In the genomic region with DNA sequence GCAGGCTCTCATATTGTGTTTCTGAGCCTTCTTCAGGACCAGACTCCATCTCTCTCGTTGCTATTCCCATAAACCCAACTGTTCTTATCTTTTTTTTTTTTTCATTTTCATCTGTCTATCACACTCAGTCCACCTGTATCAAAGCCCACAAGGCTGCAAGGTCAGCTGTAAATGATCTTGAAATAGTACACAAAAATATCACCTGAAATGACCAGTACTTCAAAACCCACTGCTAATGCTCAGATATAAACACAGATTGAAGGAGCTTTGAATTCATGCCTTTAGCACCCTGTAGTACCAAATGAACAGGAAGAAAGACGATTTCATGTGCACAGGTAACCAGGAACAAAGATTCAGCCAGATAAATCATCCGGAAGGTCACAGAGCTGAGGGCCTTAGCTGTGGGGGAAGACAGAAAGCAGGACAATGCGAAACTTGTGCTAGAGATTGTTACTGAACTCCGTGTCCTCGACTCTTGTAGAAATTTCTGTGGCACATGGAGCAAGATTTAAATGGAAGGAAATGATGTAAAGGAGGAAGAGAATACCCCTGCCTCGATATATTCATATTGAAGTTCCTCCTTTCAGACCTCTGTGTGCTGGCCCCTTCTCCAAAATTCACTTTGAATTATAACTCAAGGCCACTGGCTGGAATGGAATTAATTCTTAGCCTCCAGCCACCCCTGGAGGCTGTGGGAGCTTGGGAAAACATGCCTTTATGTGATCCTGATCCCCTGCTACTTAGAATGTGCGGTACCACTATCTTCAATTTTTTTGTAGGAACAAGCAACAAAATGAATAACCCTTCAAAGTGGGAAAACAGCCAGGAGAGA, we compare ENCODE assay signal across 27 cellular contexts. TPM values are rescaled to one million over a fixed set of nuclear protein-coding genes. Genes with fewer than 3 reads are reported as not detected.
DNase-seq lines count a peak whose midpoint lies in the region; ATAC-seq and TF ChIP-seq lines count a peak whose summit lies in the region.
"Had no signal": no experiment of that assay in that cellular context is flagged by ENCODE, and none has a peak within 500 bp of the region (broad histone marks: within the 10 kb centered on the region; RNA-seq: fewer than 3 reads in every experiment).

No MANE protein-coding gene starts in this region.

- H3K27me3 ChIP-seq in endocrine pancreas (ENCODE audit: control insufficient read depth, insufficient read depth, low read length), result no peaks in the 10 kb centered on the region
- H3K27me3 ChIP-seq in muscle layer of colon (ENCODE audit: control insufficient read depth in 1 of 2, insufficient read depth in 2 of 2, low read length in 2 of 2), result peaks cover 0 to 4% of the 10 kb centered on the region in 2 donors
- H3K27me3 ChIP-seq in transverse colon, result peaks cover 28% of the 10 kb centered on the region

- ATAC-seq in activated T-helper 17 cell treated with anti-CD3 and anti-CD28 coated beads, Interleukin-2, amount 50 U/mL, for 72 hours (replicated peaks), result no peak
- ATAC-seq in activated naive CD4-positive, alpha-beta T cell treated with anti-CD3 and anti-CD28 coated beads, Interleukin-2, amount 50 U/mL, for 72 hours, result no peak
- ATAC-seq in HG03521 (IDR thresholded peaks at IDR 0.05; ENCODE audit: unreplicated experiment), result no peak
- ATAC-seq: activated CD4-positive, alpha-beta T cell treated with anti-CD3 and anti-CD28 coated beads for 36 hours; foreskin keratinocyte; HCT116 had no signal

- DNase-seq in transverse colon, result no peak
- DNase-seq in activated effector memory CD4-positive, alpha-beta T cell treated with anti-CD3 and anti-CD28 coated beads, Interleukin-2, amount 50 U/mL, for 16 hours, result no peak
- no peak for DNase-seq in activated naive CD4-positive, alpha-beta T cell treated with anti-CD3 and anti-CD28 coated beads, Interleukin-2, amount 50 U/mL, for 72 hours (ENCODE audit: low spot score in 2 of 2)
- DNase-seq in glomerular visceral epithelial cell (ENCODE audit: extremely low spot score), result no peak
- DNase-seq: activated CD4-positive, alpha-beta T cell treated with anti-CD3 and anti-CD28 coated beads for 36 hours; Calu3; foreskin keratinocyte; islet precursor cell; NCI-H1092 treated with DMSO at 0.1 percent for 48 hours; NCI-H187 treated with DMSO at 0.1 percent for 48 hours; NCI-H526; posterior cingulate gyrus; RPMI8226; stomach had no signal

- H3K9me3 ChIP-seq in endocrine pancreas (ENCODE audit: control insufficient read depth, low read length) (no peaks in the 10 kb centered on the region), muscle layer of colon (ENCODE audit: low read length) (no peaks in the 10 kb centered on the region), transverse colon (no peaks in the 10 kb centered on the region)
- H3K9me3 ChIP-seq: stomach had no signal

- H3K4me3 ChIP-seq in endocrine pancreas (ENCODE audit: control insufficient read depth, insufficient read depth, low read length) (peak overlapping the region; percentile 2), muscle layer of colon (ENCODE audit: low read depth in 1 of 2, low read length in 2 of 2) (peak overlapping the region in 1 of 2 donors; percentile 76), transverse colon (peak overlapping the region in 1 of 4 donors; percentile 27)
- H3K4me3 ChIP-seq: BLaER1 treated with 17β-estradiol and CSF1 and Interleukin-3, amounts not matched to agents 10 nM and 100 nM; cardiac muscle cell; SK-N-MC had no signal

- in situ Hi-C loops in transverse colon (cut with MboI; ENCODE audit: low pct_ligation_motif_present in 1 of 4, low pct_unique_long_range_greater_than_20kb in 1 of 4, low sequenced_read_pairs in 3 of 4), result no loop called here

- peaks cover 32% of the 10 kb centered on the region for H3K4me1 Mint-ChIP-seq in activated T-helper 17 cell treated with anti-CD3 and anti-CD28 coated beads, Interleukin-2, amount 50 U/mL, for 72 hours

- H3K9ac ChIP-seq in endocrine pancreas (ENCODE audit: control insufficient read depth, insufficient read depth, low read length) (no peak overlapping the region), muscle layer of colon (ENCODE audit: low read length) (no peak overlapping the region)
- H3K9ac ChIP-seq: BLaER1 treated with 17β-estradiol and CSF1 and Interleukin-3, amounts not matched to agents 10 nM and 100 nM had no signal

- peak overlapping the region; percentile 5 for H3K4me3 Mint-ChIP-seq in activated T-helper 17 cell treated with anti-CD3 and anti-CD28 coated beads, Interleukin-2, amount 50 U/mL, for 72 hours
- H3K4me3 Mint-ChIP-seq: activated CD4-positive, alpha-beta T cell treated with anti-CD3 and anti-CD28 coated beads for 36 hours; neural crest cell; T-helper 1 cell treated with Interleukin-12 subunit alpha and Interleukin-12 subunit beta and Interleukin-4 antibody, amounts not matched to agents 30 μg/mL and 1 μg/mL, for 36 hours had no signal

- intact Hi-C loops in transverse colon (cut with DNase I; ENCODE audit: low total_unique reads), result no loop called here

- 73 to 89% methylated on average over 8 of the region's 8 CpGs for WGBS in transverse colon (ENCODE audit: low coverage in 1 of 2), 2 donors

- no peak for TF ChIP-seq CTCF in transverse colon (IDR thresholded peaks at IDR 0.05)

- H3K27ac Mint-ChIP-seq in activated T-helper 17 cell treated with anti-CD3 and anti-CD28 coated beads, Interleukin-2, amount 50 U/mL, for 72 hours, result no peak overlapping the region
- no peak overlapping the region for H3K27ac Mint-ChIP-seq in activated naive CD4-positive, alpha-beta T cell treated with anti-CD3 and anti-CD28 coated beads, Interleukin-2, amount 50 U/mL, for 72 hours
- H3K27ac Mint-ChIP-seq: activated CD4-positive, alpha-beta T cell treated with anti-CD3 and anti-CD28 coated beads for 36 hours; T-helper 1 cell treated with Interleukin-12 subunit alpha and Interleukin-12 subunit beta and Interleukin-4 antibody, amounts not matched to agents 30 μg/mL and 1 μg/mL, for 36 hours had no signal

- peaks cover 25% of the 10 kb centered on the region for H3K4me1 ChIP-seq in endocrine pancreas (ENCODE audit: control insufficient read depth, insufficient read depth, low read length)
- H3K4me1 ChIP-seq in muscle layer of colon (ENCODE audit: insufficient read depth, low read length), result peaks cover 60% of the 10 kb centered on the region
- H3K4me1 ChIP-seq in transverse colon, result peaks cover 8 to 42% (median 26%) of the 10 kb centered on the region in 4 donors
- H3K4me1 ChIP-seq: foreskin keratinocyte had no signal

- H3K36me3 ChIP-seq in endocrine pancreas (ENCODE audit: control insufficient read depth, insufficient read depth, low read length) (no peaks in the 10 kb centered on the region), muscle layer of colon (ENCODE audit: insufficient read depth, low read length) (peaks cover 18% of the 10 kb centered on the region), transverse colon (no peaks in the 10 kb centered on the region)
- H3K36me3 ChIP-seq: BLaER1 treated with 17β-estradiol and CSF1 and Interleukin-3, amounts not matched to agents 10 nM and 100 nM; cardiac muscle cell; stomach had no signal

- H3K27me3 Mint-ChIP-seq in activated T-helper 17 cell treated with anti-CD3 and anti-CD28 coated beads, Interleukin-2, amount 50 U/mL, for 72 hours, result no peaks in the 10 kb centered on the region

- H3K27ac ChIP-seq in muscle layer of colon (ENCODE audit: low read depth, low read length) (peak overlapping the region; percentile 63), transverse colon (peak overlapping the region in 3 of 4 donors; percentile 28 to 86 (median 76))
- H3K27ac ChIP-seq: BLaER1 treated with 17β-estradiol and CSF1 and Interleukin-3, amounts not matched to agents 10 nM and 100 nM; cardiac muscle cell; epithelial cell of prostate; foreskin keratinocyte; SK-N-MC had no signal

- H3K36me3 Mint-ChIP-seq in activated T-helper 17 cell treated with anti-CD3 and anti-CD28 coated beads, Interleukin-2, amount 50 U/mL, for 72 hours (ENCODE audit: low read depth), result no peaks in the 10 kb centered on the region
- H3K36me3 Mint-ChIP-seq in activated naive CD4-positive, alpha-beta T cell treated with anti-CD3 and anti-CD28 coated beads, Interleukin-2, amount 50 U/mL, for 72 hours, result peaks cover 0 to 11% of the 10 kb centered on the region in 2 donors

- no peak for TF ChIP-seq POLR2A in transverse colon (IDR thresholded peaks at IDR 0.05)

- TF ChIP-seq EP300 in transverse colon (IDR thresholded peaks at IDR 0.05; ENCODE audit: low read depth), result no peak

- H3K9me3 Mint-ChIP-seq in activated T-helper 17 cell treated with anti-CD3 and anti-CD28 coated beads, Interleukin-2, amount 50 U/mL, for 72 hours, result no peaks in the 10 kb centered on the region
- no peaks in the 10 kb centered on the region for H3K9me3 Mint-ChIP-seq in activated naive CD4-positive, alpha-beta T cell treated with anti-CD3 and anti-CD28 coated beads, Interleukin-2, amount 50 U/mL, for 72 hours
- H3K9me3 Mint-ChIP-seq: neural crest cell; T-helper 1 cell treated with Interleukin-12 subunit alpha and Interleukin-12 subunit beta and Interleukin-4 antibody, amounts not matched to agents 30 μg/mL and 1 μg/mL, for 36 hours had no signal

RNA-seq across cellular contexts. Expression of a gene that starts 4.1 kb away (rescaled TPM):
- 10 to 100 TPM; 21.7 to 46.3 TPM for total RNA-seq in activated T-helper 17 cell treated with anti-CD3 and anti-CD28 coated beads, Interleukin-2, amount 50 U/mL, for 72 hours
- 10 to 100 TPM in 3 of 4 donors, 1 to 10 TPM in 1; 8.5 to 17.5 (median 13.3) TPM for total RNA-seq in transverse colon
- total RNA-seq in activated naive CD4-positive, alpha-beta T cell treated with anti-CD3 and anti-CD28 coated beads, Interleukin-2, amount 50 U/mL, for 72 hours, result 1 to 10 TPM in 1 of 2 donors, under 1 TPM in 1; 0.11 to 1.8 TPM
- total RNA-seq: dermis microvascular lymphatic vessel endothelial cell, lung microvascular endothelial cell, neural crest cell had no signal
